12 cellular contexts compared by ENCODE assay signal in the genomic region with DNA sequence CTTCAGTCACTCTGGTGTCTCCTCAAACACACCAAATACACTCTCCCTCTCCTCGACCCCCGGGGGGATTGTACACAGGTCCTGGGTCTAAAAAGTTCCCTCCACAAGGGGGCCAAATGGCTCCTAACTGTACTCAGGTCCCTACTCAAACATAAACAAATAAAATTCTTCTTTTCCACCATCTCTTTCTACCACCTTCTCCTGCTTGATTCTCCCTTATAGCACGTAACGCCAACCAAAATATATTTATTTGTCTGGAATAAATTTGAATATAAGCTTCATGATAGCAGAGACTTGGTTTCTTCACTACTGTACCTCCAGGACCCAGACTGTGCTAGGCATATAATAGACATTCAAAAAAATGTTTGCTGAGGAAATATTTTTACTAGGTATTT. TPM values are rescaled to one million over a fixed set of nuclear protein-coding genes. Genes with fewer than 3 reads are reported as not detected.
DNase-seq lines count a peak whose midpoint lies in the region; ATAC-seq and TF ChIP-seq lines count a peak whose summit lies in the region.
"Had no signal": no experiment of that assay in that cellular context is flagged by ENCODE, and none has a peak within 500 bp of the region (broad histone marks: within the 10 kb centered on the region; RNA-seq: fewer than 3 reads in every experiment).

No MANE protein-coding gene starts in this region.

- H3K4me3 ChIP-seq in mesendoderm (ENCODE audit: low read length) (no peak overlapping the region), hepatocyte (no peak overlapping the region)
- H3K4me3 ChIP-seq: coronary artery had no signal

- no peaks in the 10 kb centered on the region for H3K9me3 ChIP-seq in hepatocyte (ENCODE audit: low read depth)

- no peaks in the 10 kb centered on the region for H3K36me3 ChIP-seq in mesendoderm (ENCODE audit: control insufficient read depth, insufficient read depth, low read length)
- no peaks in the 10 kb centered on the region for H3K36me3 ChIP-seq in hepatocyte (replicated peaks; ENCODE audit: insufficient read depth, low read depth)

- no peak for TF ChIP-seq CTCF in hepatocyte (IDR thresholded peaks at IDR 0.05; ENCODE audit: poor library complexity)

- peak overlapping the region; percentile 22 for H3K18ac ChIP-seq in mesendoderm (ENCODE audit: low read length)

- H3K27me3 ChIP-seq in mesendoderm (ENCODE audit: insufficient read depth, low read length, poor library complexity) (no peaks in the 10 kb centered on the region), hepatocyte (no peaks in the 10 kb centered on the region)

- H2BK120ac ChIP-seq in mesendoderm (ENCODE audit: low read depth, low read length) = no peak overlapping the region

- intact Hi-C loops in Right ventricle myocardium superior (cut with DNase I) = no loop called here

- peak; percentile 82 for ATAC-seq in GM18517 (IDR thresholded peaks at IDR 0.05; ENCODE audit: unreplicated experiment)
- ATAC-seq in GM21825 (IDR thresholded peaks at IDR 0.05; ENCODE audit: unreplicated experiment) = peak; percentile 50
- peak; percentile 36 for ATAC-seq in HG03575 (IDR thresholded peaks at IDR 0.05; ENCODE audit: extremely low read depth, insufficient number of reproducible peaks, low FRiP score, unreplicated experiment)
- no peak for ATAC-seq in activated CD4-positive, CD25-positive, alpha-beta regulatory T cell treated with anti-CD3 and anti-CD28 coated beads, Interleukin-2, amount 50 U/mL, for 24 hours
- no peak for ATAC-seq in Right ventricle myocardium superior (ENCODE audit: poor library complexity)

- H4K8ac ChIP-seq in mesendoderm (ENCODE audit: low read depth, low read length) = no peak overlapping the region

- no peak overlapping the region for H2BK15ac ChIP-seq in mesendoderm (replicated peaks; ENCODE audit: low read depth)

- no peak overlapping the region for H2AK5ac ChIP-seq in mesendoderm (ENCODE audit: low read length)

- no peak overlapping the region for H2AFZ ChIP-seq in hepatocyte

- no peak overlapping the region for H3K4me2 ChIP-seq in mesendoderm (ENCODE audit: low read length)
- no peak overlapping the region for H3K4me2 ChIP-seq in hepatocyte

- H3K79me2 ChIP-seq in mesendoderm (ENCODE audit: control insufficient read depth, insufficient read depth, low read length) (peaks cover 74% of the 10 kb centered on the region), hepatocyte (peaks cover 90% of the 10 kb centered on the region)

- H3K23ac ChIP-seq in mesendoderm (ENCODE audit: low read length) = no peak overlapping the region

- no peak overlapping the region for H3K56ac ChIP-seq in mesendoderm (ENCODE audit: low read length)

- peaks cover 19% of the 10 kb centered on the region for H3K79me1 ChIP-seq in mesendoderm (ENCODE audit: low read length)

- H3K9ac ChIP-seq in mesendoderm (ENCODE audit: low read length) = no peak overlapping the region

- 100% methylated on average over 2 of the region's 4 CpGs for WGBS in mesendoderm (ENCODE audit: extremely low coverage, insufficient coverage, low lambda C conversion rate)
- WGBS in hepatocyte (ENCODE audit: low lambda C conversion rate, missing lambda C conversion rate) = 81% methylated on average over 4 of the region's 4 CpGs

- H4K5ac ChIP-seq in mesendoderm (ENCODE audit: low read length) = no peak overlapping the region

- H3K27ac ChIP-seq in mesendoderm (ENCODE audit: low read depth, low read length) (no peak overlapping the region), hepatocyte (no peak overlapping the region), caudate nucleus (ENCODE audit: low read depth, low read length) (no peak overlapping the region)
- H3K27ac ChIP-seq: coronary artery had no signal

- no peak overlapping the region for H2BK5ac ChIP-seq in mesendoderm (ENCODE audit: low read length)

- peak; percentile 59 for DNase-seq in mesendoderm
- no peak for DNase-seq in Right ventricle myocardium superior
- DNase-seq in hepatocyte (ENCODE audit: low spot score) = no peak
- DNase-seq in caudate nucleus (lab: John Stamatoyannopoulos, UW) = no peak
- DNase-seq: activated T-cell treated with anti-CD3 and anti-CD28 coated beads, Interleukin-2, amount 50 U/mL, for 48 hours; stimulated activated CD4-positive, alpha-beta T cell treated with anti-CD3 and anti-CD28 coated beads, Interleukin-12 subunit alpha, Interleukin-12 subunit beta, amount 100 ng/mL, for 4 hours had no signal

- no peak overlapping the region for H3K4ac ChIP-seq in mesendoderm (ENCODE audit: low read depth, low read length)

- peaks cover 7% of the 10 kb centered on the region for H4K20me1 ChIP-seq in hepatocyte (ENCODE audit: insufficient read depth, poor library complexity, severe bottlenecking)

- H3K4me1 ChIP-seq in mesendoderm (ENCODE audit: control insufficient read depth, low read depth, low read length) (peaks cover 15% of the 10 kb centered on the region), hepatocyte (ENCODE audit: insufficient read depth) (peaks cover 15% of the 10 kb centered on the region)

- no peaks in the 10 kb centered on the region for H3K9me2 ChIP-seq in hepatocyte (replicated peaks; ENCODE audit: insufficient read depth)

RNA-seq across cellular contexts. Expression of a gene that starts 21.4 kb away (rescaled TPM):
- polyA plus RNA-seq in mesendoderm (2013, experiment 1 of 2) = 45.0 TPM
- 42.8 TPM for polyA plus RNA-seq in mesendoderm (2013, experiment 2 of 2)
- total RNA-seq in Right ventricle myocardium superior (8.6 TPM), hepatocyte (28.5 and 30.0 TPM in 2 replicates)
- 12.4 and 19.8 TPM in 2 replicates for polyA plus RNA-seq in hepatocyte
- total RNA-seq: T-helper 2 cell treated with Interferon-gamma antibody and Interleukin-4, amounts not matched to agents 100 ng/mL and 5 ng/mL, for 36 hours had no signal

Comparison
In these comparisons a context has a peak if more than half of its experiments do, and no peak if none do; other contexts are left out.
1. ATAC-seq: peak in GM18517 (single experiment), GM21825 (single experiment) and HG03575 (single experiment); none in activated CD4-positive, CD25-positive, alpha-beta regulatory T cell treated with anti-CD3 and anti-CD28 coated beads, Interleukin-2, amount 50 U/mL, for 24 hours (0 of 2) and Right ventricle myocardium superior (single experiment).